Comparison of ENCODE assay signal across 1 cellular context in genomic region chr2:172931256-172931894, GRCh38.
TF ChIP-seq lines count a peak whose summit lies in the region.

No MANE protein-coding gene starts in this region.

TF ChIP-seq in K562, 482 proteins besides CTCF, POLR2A, EP300 and RAD21 (continued from another document):
- TF ChIP-seq ZBTB12 (CRISPR knock-in tag; IDR thresholded peaks at IDR 0.05) (no peak), ETV5 (CRISPR knock-in tag; IDR thresholded peaks at IDR 0.05; ENCODE audit: low read depth) (0 out of 2 replicates have a peak, but pooled peaks have one; percentile 61), ZBTB11 (CRISPR knock-in tag; IDR thresholded peaks at IDR 0.05) (0 out of 6 replicates have a peak, but pooled peaks of 1 of the 3 experiments have one; percentile 33), RFX1 (IDR thresholded peaks at IDR 0.05) (no peak), TEAD4 (IDR thresholded peaks at IDR 0.05; ENCODE audit: low read length) (peak; percentile 66), TEAD4 (CRISPR knock-in tag; IDR thresholded peaks at IDR 0.05; ENCODE audit: borderline replicate concordance) (no peak), MLLT1 (IDR thresholded peaks at IDR 0.05) (peak in 1 of 2 experiments; percentile 65; a peak in 1 of 4 replicates), THRA (IDR thresholded peaks at IDR 0.05) (no peak), MIER1 (IDR thresholded peaks at IDR 0.05; ENCODE audit: low read depth) (no peak), ZEB2 (IDR thresholded peaks at IDR 0.05) (0 out of 2 replicates have a peak, but pooled peaks have one; percentile 37), ARID3A (IDR thresholded peaks at IDR 0.05; ENCODE audit: borderline replicate concordance, low read depth, low read length) (no peak), TFAM (CRISPR knock-in tag; conservative IDR thresholded peaks at IDR 0.05) (no peak), DPF2 (IDR thresholded peaks at IDR 0.05) (0 out of 2 replicates have a peak, but pooled peaks have one; percentile 34), MECOM (CRISPR knock-in tag; IDR thresholded peaks at IDR 0.05) (peak; percentile 89)
